Comparison of ENCODE assay signal across 19 cellular contexts in genomic region chrX:11272290-11272689, GRCh38. TPM values are rescaled to one million over a fixed set of nuclear protein-coding genes. Genes with fewer than 3 reads are reported as not detected.
"Had no signal": no experiment of that assay in that cellular context is flagged by ENCODE, and none has a peak within 500 bp of the region (broad histone marks: within the 10 kb centered on the region; RNA-seq: fewer than 3 reads in every experiment).

No MANE protein-coding gene starts in this region.

- H3K36me3 Mint-ChIP-seq: T-cell had no signal

- H3K4me3 ChIP-seq: MG63 had no signal

- H3K4me3 Mint-ChIP-seq: T-cell had no signal

- H3K4me1 Mint-ChIP-seq: T-cell had no signal

- DNase-seq: MG63, NCI-H1092, NCI-H1105 treated with DMSO at 0.1 percent for 48 hours, NCI-H1417 treated with DMSO at 0.1 percent for 48 hours, NCI-H146, NCI-H1694 treated with DMSO at 0.1 percent for 48 hours, NCI-H1930, NCI-H2081, NCI-H2107, NCI-H2227 treated with DMSO at 0.1 percent for 48 hours, NCI-H526 treated with DMSO at 0.1 percent for 48 hours, NCI-H774, SHP77, SK-N-SH, SW 1271, T-cell had no signal

- H3K27ac Mint-ChIP-seq: T-cell had no signal

RNA-seq across cellular contexts. Expression of gene AMELX, which starts 20.9 kb away (rescaled TPM):
- total RNA-seq: LHCN-M2, NCI-H460, SK-MEL-5, T-cell had no signal
- polyA plus RNA-seq: SK-N-SH had no signal
